In genomic region chr10:22984066-22984465, GRCh38 we compare ENCODE assay signal across 1 cellular context.
TF ChIP-seq lines count a peak whose summit lies in the region.

No MANE protein-coding gene starts in this region.

TF ChIP-seq in HepG2, 621 proteins besides CTCF, POLR2A, EP300 and RAD21 (continued from another document):
- TF ChIP-seq TRAFD1 (CRISPR knock-in tag; IDR thresholded peaks at IDR 0.05; ENCODE audit: borderline replicate concordance), result no peak
